In genomic region chr12:123671876-123672275, GRCh38 we compare ENCODE assay signal across 6 cellular contexts. TPM values are rescaled to one million over a fixed set of nuclear protein-coding genes. Genes with fewer than 3 reads are reported as not detected.
DNase-seq lines count a peak whose midpoint lies in the region; ATAC-seq and TF ChIP-seq lines count a peak whose summit lies in the region.

No MANE protein-coding gene starts in this region.

- peak overlapping the region; percentile 86 for H3K27ac Mint-ChIP-seq in activated T-cell treated with anti-CD3 and anti-CD28 coated beads, Interleukin-2, amount 50 U/mL, for 24 hours

- no peak for ATAC-seq in thoracic aorta (ENCODE audit: insufficient number of reproducible peaks, low FRiP score, low read depth)
- ATAC-seq in HG03097 (IDR thresholded peaks at IDR 0.05; ENCODE audit: low FRiP score, unreplicated experiment), result no peak

- H3K27me3 Mint-ChIP-seq in activated T-cell treated with anti-CD3 and anti-CD28 coated beads, Interleukin-2, amount 50 U/mL, for 24 hours, result no peaks in the 10 kb centered on the region

- no peaks in the 10 kb centered on the region for H3K27me3 ChIP-seq in thoracic aorta (replicated peaks; ENCODE audit: insufficient read depth)

- peaks cover 21% of the 10 kb centered on the region for H3K4me1 Mint-ChIP-seq in activated T-cell treated with anti-CD3 and anti-CD28 coated beads, Interleukin-2, amount 50 U/mL, for 24 hours (ENCODE audit: low read depth)

- H3K36me3 Mint-ChIP-seq in activated T-cell treated with anti-CD3 and anti-CD28 coated beads, Interleukin-2, amount 50 U/mL, for 24 hours (ENCODE audit: low read depth), result peaks cover 20% of the 10 kb centered on the region

- no peaks in the 10 kb centered on the region for H3K9me3 ChIP-seq in thoracic aorta

- H3K4me1 ChIP-seq in thoracic aorta (ENCODE audit: control insufficient read depth in 1 of 2, low read depth in 2 of 2), result peaks cover 10 to 13% of the 10 kb centered on the region in 2 donors

- H3K4me3 ChIP-seq in fibroblast of mammary gland (ENCODE audit: control insufficient read depth, low read depth, low read length) (peak overlapping the region; percentile 88), thoracic aorta (peak overlapping the region; percentile 100)

- H3K27ac ChIP-seq in thoracic aorta, result no peak overlapping the region

- peak overlapping the region; percentile 89 for H3K4me3 Mint-ChIP-seq in activated T-cell treated with anti-CD3 and anti-CD28 coated beads, Interleukin-2, amount 50 U/mL, for 24 hours

- TF ChIP-seq CTCF in fibroblast of mammary gland (conservative IDR thresholded peaks at IDR 0.05; ENCODE audit: control insufficient read depth, insufficient read depth, low read depth, low read length) (no peak), thoracic aorta (IDR thresholded peaks at IDR 0.05) (no peak)

- H3K36me3 ChIP-seq in thoracic aorta, result peaks cover 17% of the 10 kb centered on the region

- DNase-seq in activated T-cell treated with anti-CD3 and anti-CD28 coated beads, Interleukin-2, amount 50 U/mL, for 24 hours, result no peak
- DNase-seq in activated T-cell treated with anti-CD3 and anti-CD28 coated beads, Interleukin-2, amount 50 U/mL, for 1 hour, result no peak
- DNase-seq in fibroblast of mammary gland (ENCODE audit: low read depth) (peak; percentile 64), thoracic aorta (ENCODE audit: low spot score) (no peak), NCI-H1930 (lab: John Stamatoyannopoulos, UW) (no peak)

- H3K9me3 Mint-ChIP-seq in activated T-cell treated with anti-CD3 and anti-CD28 coated beads, Interleukin-2, amount 50 U/mL, for 24 hours, result no peaks in the 10 kb centered on the region

RNA-seq across cellular contexts. Expression of gene TCTN2, which starts 1.0 kb away (rescaled TPM):
- 1 to 10 TPM; 4.6 to 8.7 TPM for total RNA-seq in thoracic aorta

RNA-seq across cellular contexts. Expression of gene GTF2H3, which starts 38.2 kb away (rescaled TPM):
- 10 to 100 TPM; 17.4 to 29.9 TPM for total RNA-seq in thoracic aorta

RNA-seq across cellular contexts. Expression of gene EIF2B1, which starts 38.4 kb away (rescaled TPM):
- 100 to 1,000 TPM; 154 to 177 TPM for total RNA-seq in thoracic aorta

RNA-seq across cellular contexts. Expression of gene ATP6V0A2, which starts 40.3 kb away (rescaled TPM):
- 10 to 100 TPM; 14.1 to 32.9 TPM for total RNA-seq in thoracic aorta
